26 cellular contexts compared by ENCODE assay signal in genomic region chr3:195041871-195042740, GRCh38.
A peak's percentile ranks its signal among the peaks of the same experiment; 100 is the strongest.
DNase-seq lines count a peak whose midpoint lies in the region; ATAC-seq and TF ChIP-seq lines count a peak whose summit lies in the region.
"Had no signal": no experiment of that assay in that cellular context is flagged by ENCODE, and none has a peak within 500 bp of the region (broad histone marks: within the 10 kb centered on the region; RNA-seq: fewer than 3 reads in every experiment).

No MANE protein-coding gene starts in this region.

- no peak overlapping the region for H3K18ac ChIP-seq in mesendoderm (ENCODE audit: low read length)

- POLR2A ChIA-PET in A673 (lab: Charles Lee; ENCODE audit: low non-redundant PET) = no interaction called here

- CTCF ChIA-PET in A673 (lab: Charles Lee) = no interaction called here

- no peak overlapping the region for H3K23ac ChIP-seq in mesendoderm (ENCODE audit: low read length)

- no peak overlapping the region for H2BK120ac ChIP-seq in mesendoderm (ENCODE audit: low read depth, low read length)

- no peak overlapping the region for H4K5ac ChIP-seq in mesendoderm (ENCODE audit: low read length)

- TF ChIP-seq CTCF in A673 (conservative IDR thresholded peaks at IDR 0.05; ENCODE audit: low read depth, low read length) = no peak

- H3K4me1 ChIP-seq in mesendoderm (ENCODE audit: control insufficient read depth, low read depth, low read length) = peaks cover 2% of the 10 kb centered on the region
- H3K4me1 ChIP-seq in A673 (ENCODE audit: insufficient read depth, low read length, poor library complexity, severe bottlenecking) = no peaks in the 10 kb centered on the region
- H3K4me1 ChIP-seq: adrenal gland, gastrocnemius medialis, HAP-1 had no signal

- H3K9ac ChIP-seq in mesendoderm (ENCODE audit: low read length) = no peak overlapping the region
- H3K9ac ChIP-seq: SK-N-SH had no signal

- no peak overlapping the region for H3K4me2 ChIP-seq in mesendoderm (ENCODE audit: low read length)
- H3K4me2 ChIP-seq: SK-N-SH had no signal

- peak; percentile 60 for DNase-seq in cardiac septum (ENCODE audit: low spot score)
- no peak for DNase-seq in Right ventricle myocardium inferior (ENCODE audit: missing footprints)
- DNase-seq in ecto neural progenitor cell (ENCODE audit: low spot score) = peak; percentile 52
- DNase-seq in mesendoderm = peak; percentile 74
- DNase-seq in ureter (ENCODE audit: low spot score) = peak; percentile 32
- DNase-seq in NCI-H510A (lab: John Stamatoyannopoulos, UW) = no peak
- no peak for DNase-seq in A673 (ENCODE audit: low spot score)
- DNase-seq: activated CD4-positive, alpha-beta memory T cell treated with anti-CD3 and anti-CD28 coated beads, Interleukin-2, amount 10 ng/mL, durations not matched to agents 7 days and 5 days; activated CD8-positive, alpha-beta memory T cell treated with anti-CD3 and anti-CD28 coated beads, Interleukin-2, amount 50 U/mL, for 4 hours; activated naive CD4-positive, alpha-beta T cell treated with anti-CD3 and anti-CD28 coated beads for 36 hours; CD8-positive, alpha-beta memory T cell; DMS153; gastrocnemius medialis; left cardiac atrium; NCI-H1048; NCI-H2107; retina; SK-N-SH; small intestine; stimulated activated naive CD4-positive, alpha-beta T cell treated with Interleukin-2 at 50 U/mL for 16 hours; testis had no signal

- no peaks in the 10 kb centered on the region for H3K9me3 ChIP-seq in A673 (ENCODE audit: low read depth, low read length, poor library complexity, severe bottlenecking)
- H3K9me3 ChIP-seq: adrenal gland, gastrocnemius medialis, HAP-1, ovary, SK-N-SH, testis had no signal

- H2AK5ac ChIP-seq in mesendoderm (ENCODE audit: low read length) = no peak overlapping the region

- no peak overlapping the region for H3K4me3 ChIP-seq in mesendoderm (ENCODE audit: low read length)
- no peak overlapping the region for H3K4me3 ChIP-seq in A673 (ENCODE audit: low read depth, low read length, poor library complexity, severe bottlenecking)
- H3K4me3 ChIP-seq: adrenal gland, gastrocnemius medialis, HAP-1, ovary, testis had no signal

- peak overlapping the region; percentile 47 for H3K56ac ChIP-seq in mesendoderm (ENCODE audit: low read length)

- intact Hi-C loops in cardiac septum (cut with DNase I) (no loop called here), Right ventricle myocardium inferior (cut with DNase I) (no loop called here), A673 (cut with micrococcal nuclease; ENCODE audit: unreplicated experiment) (no loop called here)

- H2BK15ac ChIP-seq in mesendoderm (replicated peaks; ENCODE audit: low read depth) = no peak overlapping the region

- H3K36me3 ChIP-seq in mesendoderm (ENCODE audit: control insufficient read depth, insufficient read depth, low read length) = no peaks in the 10 kb centered on the region
- no peaks in the 10 kb centered on the region for H3K36me3 ChIP-seq in A673 (ENCODE audit: insufficient read depth, low read length, poor library complexity, severe bottlenecking)
- H3K36me3 ChIP-seq: adrenal gland, gastrocnemius medialis, HAP-1, ovary had no signal

- WGBS in mesendoderm (ENCODE audit: extremely low coverage, insufficient coverage, low lambda C conversion rate) = no CpG with 5 or more reads among the region's 16 CpGs

- H4K8ac ChIP-seq in mesendoderm (ENCODE audit: low read depth, low read length) = no peak overlapping the region

- no peak overlapping the region for H2BK5ac ChIP-seq in mesendoderm (ENCODE audit: low read length)

- peak overlapping the region; percentile 56 for H3K27ac ChIP-seq in mesendoderm (ENCODE audit: low read depth, low read length)
- no peak overlapping the region for H3K27ac ChIP-seq in A673 (ENCODE audit: low read depth, low read length, poor library complexity, severe bottlenecking)
- H3K27ac ChIP-seq: adrenal gland, gastrocnemius medialis, ovary, testis had no signal

- H3K27me3 ChIP-seq in mesendoderm (ENCODE audit: insufficient read depth, low read length, poor library complexity) (no peaks in the 10 kb centered on the region), A673 (replicated peaks; ENCODE audit: insufficient read depth, low read depth, low read length, poor library complexity) (no peaks in the 10 kb centered on the region)
- H3K27me3 ChIP-seq: adrenal gland, gastrocnemius medialis, ovary, testis had no signal

- ATAC-seq in Right ventricle myocardium inferior (no peak), HG02840 (IDR thresholded peaks at IDR 0.05; ENCODE audit: low FRiP score, unreplicated experiment) (no peak)
- ATAC-seq: activated CD4-positive, CD25-positive, alpha-beta regulatory T cell treated with anti-CD3 and anti-CD28 coated beads, Interleukin-2, amount 50 U/mL, for 24 hours; gastrocnemius medialis; left cardiac atrium had no signal

- no TSS peak for BruUV-seq in A673 (replicated peaks; lab: Mats Ljungman, UMichigan)

- H3K4ac ChIP-seq in mesendoderm (ENCODE audit: low read depth, low read length) = no peak overlapping the region

- no peaks in the 10 kb centered on the region for H3K79me1 ChIP-seq in mesendoderm (ENCODE audit: low read length)

- H3K79me2 ChIP-seq in mesendoderm (ENCODE audit: control insufficient read depth, insufficient read depth, low read length) = no peaks in the 10 kb centered on the region

Comparison
In these comparisons a context has a peak if more than half of its experiments do, and no peak if none do; other contexts are left out.
1. DNase-seq: peak in cardiac septum (single experiment), ecto neural progenitor cell (single experiment), mesendoderm (single experiment) and ureter (single experiment); none in Right ventricle myocardium inferior (single experiment), NCI-H510A (single experiment) and A673 (single experiment).